ENCODE assay signal across 15 cellular contexts in the genomic region with DNA sequence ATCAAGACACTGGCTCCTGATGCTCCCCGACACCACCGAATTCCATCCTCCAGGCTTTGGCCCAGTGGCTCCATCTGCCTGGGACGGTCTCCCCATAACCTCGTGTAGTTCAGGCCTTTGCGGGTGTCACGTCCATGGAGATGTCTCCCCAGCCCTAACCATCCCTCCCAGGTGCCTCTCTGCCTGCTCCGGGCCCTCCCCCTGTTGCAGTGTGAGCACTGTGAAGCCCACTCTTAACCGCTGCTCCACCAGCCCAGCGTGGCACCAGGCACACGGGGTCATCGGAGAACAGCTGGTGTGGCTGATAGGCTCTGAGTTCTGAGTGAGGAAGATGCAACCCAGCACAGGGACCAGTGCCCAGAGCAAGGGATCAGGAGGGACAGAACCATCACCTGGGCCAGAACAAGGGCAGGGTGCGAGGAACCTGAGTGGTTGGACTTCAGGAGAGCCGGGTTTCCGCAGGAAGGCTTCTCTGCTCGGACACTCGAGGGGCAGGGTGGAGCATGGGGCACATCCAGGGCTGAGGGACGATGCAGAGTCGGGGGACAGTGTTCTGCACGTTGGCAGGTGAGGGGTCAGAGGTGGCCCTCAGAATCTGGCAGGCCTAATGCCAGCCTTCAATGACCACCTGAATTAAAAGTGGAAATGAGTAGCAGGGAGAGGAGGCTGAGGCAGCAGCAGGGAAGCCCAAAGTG. TPM values are rescaled to one million over a fixed set of nuclear protein-coding genes. Genes with fewer than 3 reads are reported as not detected.
DNase-seq lines count a peak whose midpoint lies in the region; ATAC-seq and TF ChIP-seq lines count a peak whose summit lies in the region.
"Had no signal": no experiment of that assay in that cellular context is flagged by ENCODE, and none has a peak within 500 bp of the region (broad histone marks: within the 10 kb centered on the region; RNA-seq: fewer than 3 reads in every experiment).

No MANE protein-coding gene starts in this region.

- no peak overlapping the region for H2BK15ac ChIP-seq in mesendoderm (replicated peaks; ENCODE audit: low read depth)

- POLR2A ChIA-PET in MCF 10A (lab: Yijun Ruan, JAX): interaction anchor here (1.5 kb wide), 1 partner anchor 13 kb away, joined by 7 read pairs; no protein-coding TSS in a partner anchor
- POLR2A ChIA-PET in activated B cell treated with CpG ODN at 0.5 μM for 24 hours (lab: Charles Lee): no interaction called here

- H3K56ac ChIP-seq in mesendoderm (ENCODE audit: low read length): peak overlapping the region; percentile 34

- H3K4me1 ChIP-seq in breast epithelium (peaks cover 4 to 20% of the 10 kb centered on the region in 2 donors), mesendoderm (ENCODE audit: control insufficient read depth, low read depth, low read length) (peaks cover 10% of the 10 kb centered on the region)

- H3K4ac ChIP-seq in mesendoderm (ENCODE audit: low read depth, low read length): no peak overlapping the region

- H3K79me1 ChIP-seq in mesendoderm (ENCODE audit: low read length): peaks cover 2% of the 10 kb centered on the region

- CTCF ChIA-PET in MCF 10A (lab: Yijun Ruan, JAX) (interaction anchor here (0.5 to 3.2 kb wide), 3 partner anchors 13 to 494 kb away, joined by 3 to 19 read pairs (median 8); no protein-coding TSS in a partner anchor), activated B cell treated with CpG ODN at 0.5 μM for 24 hours (lab: Charles Lee) (interaction anchor here (2.9 kb wide), 1 partner anchor 12 kb away, joined by 13 read pairs; no protein-coding TSS in a partner anchor)

- H2BK120ac ChIP-seq in mesendoderm (ENCODE audit: low read depth, low read length): no peak overlapping the region

- no TSS peak for BruUV-seq in MCF 10A (replicated peaks; lab: Mats Ljungman, UMichigan)

- no peak overlapping the region for H3K4me2 ChIP-seq in mesendoderm (ENCODE audit: low read length)

- H3K9me3 Mint-ChIP-seq in MCF 10A (ENCODE audit: unreplicated experiment) (no peaks in the 10 kb centered on the region), activated B cell treated with CpG ODN at 0.5 μM for 24 hours (no peaks in the 10 kb centered on the region)
- no peaks in the 10 kb centered on the region for H3K9me3 Mint-ChIP-seq in stimulated activated naive CD8-positive, alpha-beta T cell treated with anti-CD3 and anti-CD28 coated beads, Interleukin-15, amount 100 ng/mL, for 72 hours

- H3K4me3 ChIP-seq in breast epithelium (no peak overlapping the region), mesendoderm (ENCODE audit: low read length) (no peak overlapping the region)
- H3K4me3 ChIP-seq: uterus had no signal

- peak overlapping the region; percentile 45 for H3K23ac ChIP-seq in mesendoderm (ENCODE audit: low read length)

- no peak overlapping the region for H2AK5ac ChIP-seq in mesendoderm (ENCODE audit: low read length)

- DNase-seq in MCF 10A (ENCODE audit: unreplicated experiment) (no peak), breast epithelium (ENCODE audit: low spot score in 2 of 2) (no peak), activated B cell treated with CpG ODN at 0.5 μM for 24 hours (no peak), mesendoderm (no peak), NCI-H2029 treated with DMSO at 0.1 percent for 48 hours (lab: John Stamatoyannopoulos, UW) (no peak), mesenteric fat pad (ENCODE audit: low spot score) (no peak)
- no peak for DNase-seq in stimulated activated naive CD8-positive, alpha-beta T cell treated with anti-CD3 and anti-CD28 coated beads, Interleukin-15, amount 100 ng/mL, for 72 hours
- DNase-seq: activated CD8-positive, alpha-beta memory T cell treated with anti-CD3 and anti-CD28 coated beads, Interleukin-2, amount 50 U/mL, for 48 hours; effector memory CD4-positive, alpha-beta T cell; mammary epithelial cell; NCI-H1417; stimulated activated CD8-positive, alpha-beta memory T cell treated with anti-CD3 and anti-CD28 coated beads, Interleukin-4, amount 100 ng/mL, for 48 hours; uterus had no signal

- H3K27me3 ChIP-seq in breast epithelium: no peaks in the 10 kb centered on the region
- no peaks in the 10 kb centered on the region for H3K27me3 ChIP-seq in mesendoderm (ENCODE audit: insufficient read depth, low read length, poor library complexity)
- H3K27me3 ChIP-seq: uterus had no signal

- no peaks in the 10 kb centered on the region for H3K36me3 ChIP-seq in breast epithelium
- H3K36me3 ChIP-seq in mesendoderm (ENCODE audit: control insufficient read depth, insufficient read depth, low read length): no peaks in the 10 kb centered on the region
- H3K36me3 ChIP-seq: uterus had no signal

- H3K36me3 Mint-ChIP-seq in MCF 10A (ENCODE audit: insufficient read depth, unreplicated experiment) (no peaks in the 10 kb centered on the region), activated B cell treated with CpG ODN at 0.5 μM for 24 hours (ENCODE audit: low read depth) (peaks cover 6% of the 10 kb centered on the region)

- no peak overlapping the region for H3K27ac ChIP-seq in breast epithelium
- no peak overlapping the region for H3K27ac ChIP-seq in mesendoderm (ENCODE audit: low read depth, low read length)

- H3K9ac ChIP-seq in mesendoderm (ENCODE audit: low read length): no peak overlapping the region

- H3K79me2 ChIP-seq in mesendoderm (ENCODE audit: control insufficient read depth, insufficient read depth, low read length): peaks cover 21% of the 10 kb centered on the region

- TF ChIP-seq CTCF in MCF 10A (IDR thresholded peaks at IDR 0.05; ENCODE audit: unreplicated experiment) (no peak), breast epithelium (IDR thresholded peaks at IDR 0.05) (no peak), activated B cell treated with CpG ODN at 0.5 μM for 24 hours (IDR thresholded peaks at IDR 0.05) (no peak)

- ATAC-seq in activated B cell treated with CpG ODN at 0.5 μM for 24 hours (ENCODE audit: low read depth) (no peak), GM21515 (IDR thresholded peaks at IDR 0.05; ENCODE audit: unreplicated experiment) (no peak)
- no peak for ATAC-seq in stimulated activated naive CD8-positive, alpha-beta T cell treated with anti-CD3 and anti-CD28 coated beads, Interleukin-15, amount 100 ng/mL, for 72 hours

- no CpG with 5 or more reads among the region's 19 CpGs for WGBS in mesendoderm (ENCODE audit: extremely low coverage, insufficient coverage, low lambda C conversion rate)

- H3K18ac ChIP-seq in mesendoderm (ENCODE audit: low read length): no peak overlapping the region

- no peak for TF ChIP-seq POLR2A in breast epithelium (IDR thresholded peaks at IDR 0.05)

- peaks cover 25% of the 10 kb centered on the region for H3K4me1 Mint-ChIP-seq in MCF 10A (ENCODE audit: insufficient read depth, unreplicated experiment)
- peaks cover 50% of the 10 kb centered on the region for H3K4me1 Mint-ChIP-seq in activated B cell treated with CpG ODN at 0.5 μM for 24 hours
- peaks cover 59% of the 10 kb centered on the region for H3K4me1 Mint-ChIP-seq in stimulated activated naive CD8-positive, alpha-beta T cell treated with anti-CD3 and anti-CD28 coated beads, Interleukin-15, amount 100 ng/mL, for 72 hours

- H3K4me3 Mint-ChIP-seq in MCF 10A (ENCODE audit: unreplicated experiment): peak overlapping the region; percentile 85
- H3K4me3 Mint-ChIP-seq in activated B cell treated with CpG ODN at 0.5 μM for 24 hours: peak overlapping the region; percentile 41
- peak overlapping the region; percentile 25 to 91 for H3K4me3 Mint-ChIP-seq in stimulated activated naive CD8-positive, alpha-beta T cell treated with anti-CD3 and anti-CD28 coated beads, Interleukin-15, amount 100 ng/mL, for 72 hours

- no peaks in the 10 kb centered on the region for H3K27me3 Mint-ChIP-seq in MCF 10A (ENCODE audit: insufficient read depth, unreplicated experiment)
- no peaks in the 10 kb centered on the region for H3K27me3 Mint-ChIP-seq in activated B cell treated with CpG ODN at 0.5 μM for 24 hours
- no peaks in the 10 kb centered on the region for H3K27me3 Mint-ChIP-seq in stimulated activated naive CD8-positive, alpha-beta T cell treated with anti-CD3 and anti-CD28 coated beads, Interleukin-15, amount 100 ng/mL, for 72 hours

- intact Hi-C loops in MCF 10A (cut with micrococcal nuclease) (loop anchor here (5.0 kb wide), 1 partner anchor 116 kb away; the partner anchor contains the start of gene NADK), breast epithelium (cut with DNase I; ENCODE audit: low total_unique reads) (no loop called here), activated B cell treated with CpG ODN at 0.5 μM for 24 hours (cut with micrococcal nuclease) (loop anchor here (10.0 kb wide), 1 partner anchor 589 kb away; the partner anchor contains the start of genes ACAP3 and PUSL1)

- H4K5ac ChIP-seq in mesendoderm (ENCODE audit: low read length): no peak overlapping the region

- H3K27ac Mint-ChIP-seq in MCF 10A (ENCODE audit: low read depth, unreplicated experiment): peak overlapping the region; percentile 61
- peak overlapping the region; percentile 21 for H3K27ac Mint-ChIP-seq in activated B cell treated with CpG ODN at 0.5 μM for 24 hours
- H3K27ac Mint-ChIP-seq in stimulated activated naive CD8-positive, alpha-beta T cell treated with anti-CD3 and anti-CD28 coated beads, Interleukin-15, amount 100 ng/mL, for 72 hours: no peak overlapping the region

- no peak overlapping the region for H2BK5ac ChIP-seq in mesendoderm (ENCODE audit: low read length)

- no peak overlapping the region for H4K8ac ChIP-seq in mesendoderm (ENCODE audit: low read depth, low read length)

- H3K9me3 ChIP-seq in breast epithelium: no peaks in the 10 kb centered on the region
- H3K9me3 ChIP-seq: uterus had no signal

RNA-seq across cellular contexts. Expression of gene GNB1, which starts 2.6 kb away (rescaled TPM):
- total RNA-seq in MCF 10A (2022) (426 and 430 TPM in 2 replicates), breast epithelium (100 to 1,000 TPM; 108 to 138 (median 123) TPM), activated B cell treated with CpG ODN at 0.5 μM for 24 hours (266 and 302 TPM in 2 replicates), mesenteric fat pad (318 TPM)
- polyA plus RNA-seq in mesendoderm (2013, experiment 1 of 2): 227 TPM
- 228 TPM for polyA plus RNA-seq in mesendoderm (2013, experiment 2 of 2)

RNA-seq across cellular contexts. Expression of gene CALML6, which starts 21.6 kb away (rescaled TPM):
- total RNA-seq in MCF 10A (2022) (1.7 and 2.8 TPM in 2 replicates), breast epithelium (1 to 10 TPM in 1 of 3 donors, under 1 TPM in 1, not detected in 1; 0.33 to 1.2 TPM), activated B cell treated with CpG ODN at 0.5 μM for 24 hours (0.73 and 1.3 TPM in 2 replicates), mesenteric fat pad (0.26 TPM)
- 0.27 TPM for polyA plus RNA-seq in mesendoderm (2013, experiment 1 of 2)
- 0.22 TPM for polyA plus RNA-seq in mesendoderm (2013, experiment 2 of 2)

RNA-seq across cellular contexts. Expression of gene TMEM52, which starts 25.6 kb away (rescaled TPM):
- 0.91 and 1.2 TPM in 2 replicates for total RNA-seq in MCF 10A (2022)
- total RNA-seq in breast epithelium: 1 to 10 TPM in 2 of 3 donors, not detected in 1; 1.6 to 2.9 TPM
- 0.29 and 0.51 TPM in 2 replicates for total RNA-seq in activated B cell treated with CpG ODN at 0.5 μM for 24 hours
- polyA plus RNA-seq in mesendoderm (2013, experiment 1 of 2): 9.0 TPM
- 8.8 TPM for polyA plus RNA-seq in mesendoderm (2013, experiment 2 of 2)
- total RNA-seq in mesenteric fat pad: 1.5 TPM
- total RNA-seq: posterior vena cava had no signal

Comparison
In these comparisons a context has a peak if more than half of its experiments do, and no peak if none do; other contexts are left out.
1. H3K27ac Mint-ChIP-seq: peak in MCF 10A (single experiment) and activated B cell treated with CpG ODN at 0.5 μM for 24 hours (single experiment); none in stimulated activated naive CD8-positive, alpha-beta T cell treated with anti-CD3 and anti-CD28 coated beads, Interleukin-15, amount 100 ng/mL, for 72 hours (0 of 2).
2. Peak in every context shown above with its lines, with median percentiles within 50 percentile points of each other: H3K4me3 Mint-ChIP-seq.